8 cellular contexts compared by ENCODE assay signal in genomic region chr13:77429320-77430142, GRCh38.
DNase-seq lines count a peak whose midpoint lies in the region; ATAC-seq and TF ChIP-seq lines count a peak whose summit lies in the region.

No MANE protein-coding gene starts in this region.

- H3K9me2 ChIP-seq in PC-9 (ENCODE audit: insufficient read depth): no peaks in the 10 kb centered on the region

- no peak overlapping the region for H3K4me2 ChIP-seq in PC-9

- no TSS peak for BruUV-seq in PC-9 (replicated peaks; lab: Mats Ljungman, UMichigan)

- intact Hi-C loops in PC-9 (cut with micrococcal nuclease; ENCODE audit: unreplicated experiment) (no loop called here), thyroid gland (cut with DNase I) (no loop called here)

- no peaks in the 10 kb centered on the region for H4K20me1 ChIP-seq in PC-9 (ENCODE audit: insufficient read depth)

- TF ChIP-seq POLR2A in thyroid gland (IDR thresholded peaks at IDR 0.05): no peak

- no peaks in the 10 kb centered on the region for H3F3A ChIP-seq in PC-9 (ENCODE audit: insufficient read depth, low read depth)

- H3K27me3 ChIP-seq in GM06990 (replicated peaks; ENCODE audit: control insufficient read depth, insufficient read depth, low read length) (no peaks in the 10 kb centered on the region), PC-9 (ENCODE audit: insufficient read depth, low read depth) (no peaks in the 10 kb centered on the region), thyroid gland (no peaks in the 10 kb centered on the region)

- TF ChIP-seq CTCF in GM06990 (IDR thresholded peaks at IDR 0.05; ENCODE audit: insufficient read depth, low read length, poor library complexity, severe bottlenecking) (no peak), PC-9 (conservative IDR thresholded peaks at IDR 0.05) (no peak), thyroid gland (IDR thresholded peaks at IDR 0.05) (no peak)

- no peak overlapping the region for H2AFZ ChIP-seq in PC-9

- H3K36me3 ChIP-seq in GM06990 (ENCODE audit: control insufficient read depth, insufficient read depth, low read length) (no peaks in the 10 kb centered on the region), PC-9 (ENCODE audit: low read depth) (no peaks in the 10 kb centered on the region), thyroid gland (no peaks in the 10 kb centered on the region)

- H3K27ac ChIP-seq in PC-9 (no peak overlapping the region), thyroid gland (no peak overlapping the region)

- H3K4me3 ChIP-seq in GM06990 (replicated peaks; ENCODE audit: low read depth, low read length) (peak overlapping the region; percentile 36), PC-9 (no peak overlapping the region), thyroid gland (replicated peaks in 1 of 3) (no peak overlapping the region)

- H3K9me3 ChIP-seq in PC-9 (ENCODE audit: insufficient read depth, low read depth): no peaks in the 10 kb centered on the region
- no peaks in the 10 kb centered on the region for H3K9me3 ChIP-seq in thyroid gland

- WGBS in thyroid gland, 2 donors: 83 to 88% methylated on average over 8 of the region's 8 CpGs

- DNase-seq in GM06990 (ENCODE audit: extremely low read depth, insufficient read length) (peak; percentile 80), astrocyte of the hippocampus (ENCODE audit: low read depth, low spot score) (peak; percentile 66), PC-9 (no peak), hypothalamus (lab: John Stamatoyannopoulos, UW) (no peak), thyroid gland (no peak), NCI-H146 treated with DMSO at 0.1 percent for 48 hours (lab: John Stamatoyannopoulos, UW; ENCODE audit: unreplicated experiment) (no peak)

- no peaks in the 10 kb centered on the region for H3K4me1 ChIP-seq in PC-9 (replicated peaks; ENCODE audit: insufficient read depth)
- no peaks in the 10 kb centered on the region for H3K4me1 ChIP-seq in thyroid gland

- POLR2A ChIA-PET in PC-9 (lab: Charles Lee; ENCODE audit: unreplicated experiment): no interaction called here

- ATAC-seq in GM19467 (IDR thresholded peaks at IDR 0.05; ENCODE audit: unreplicated experiment): peak; percentile 77
- peak; percentile 69 for ATAC-seq in HG03460 (IDR thresholded peaks at IDR 0.05; ENCODE audit: unreplicated experiment)

- CTCF ChIA-PET in PC-9 (lab: Charles Lee): no interaction called here

- no peaks in the 10 kb centered on the region for H3K79me2 ChIP-seq in PC-9 (ENCODE audit: low read depth)

Comparison
In these comparisons a context has a peak if more than half of its experiments do, and no peak if none do; other contexts are left out.
1. DNase-seq: peak in GM06990 (single experiment) and astrocyte of the hippocampus (single experiment); none in PC-9 (0 of 2), hypothalamus (0 of 51), thyroid gland (0 of 2) and NCI-H146 treated with DMSO at 0.1 percent for 48 hours (single experiment).